In genomic region chr16:86554917-86555762, GRCh38 we compare ENCODE assay signal across 8 cellular contexts. TPM values are rescaled to one million over a fixed set of nuclear protein-coding genes. Genes with fewer than 3 reads are reported as not detected.
DNase-seq lines count a peak whose midpoint lies in the region; TF ChIP-seq lines count a peak whose summit lies in the region.

TSS of gene MTHFSD (minus strand) at chr16:86555235. CDS start at chr16:86555184, 51 bp downstream.

- POLR2A ChIA-PET in HEK293T (lab: Yijun Ruan, JAX), result interaction anchor here (0.7 to 1.5 kb wide), 4 partner anchors 15 to 489 kb away, joined by 3 read pairs; no protein-coding TSS in a partner anchor

- H3K4me3 Mint-ChIP-seq in activated naive CD4-positive, alpha-beta T cell treated with anti-CD3 and anti-CD28 coated beads for 36 hours, result peak within 1 kb of the TSS; percentile 92

- H3K27ac ChIP-seq in SK-N-MC (peak within 1 kb of the TSS; percentile 46; the same call in 1 of the 2 replicates), substantia nigra (ENCODE audit: low read depth, low read length, poor library complexity, severe bottlenecking) (peak within 1 kb of the TSS; percentile 73)

- H3K36me3 ChIP-seq in SK-N-MC (ENCODE audit: insufficient read depth, low read length), result no peaks in the 10 kb centered on the region

- peaks cover 11% of the 10 kb centered on the region for H3K4me1 Mint-ChIP-seq in activated naive CD4-positive, alpha-beta T cell treated with anti-CD3 and anti-CD28 coated beads for 36 hours (ENCODE audit: low read depth)

- no peaks in the 10 kb centered on the region for H3K9me3 ChIP-seq in SK-N-MC (ENCODE audit: low read depth, low read length)

- peaks cover 10% of the 10 kb centered on the region for H3K36me3 Mint-ChIP-seq in activated naive CD4-positive, alpha-beta T cell treated with anti-CD3 and anti-CD28 coated beads for 36 hours (ENCODE audit: low read depth)

- peaks cover 5% of the 10 kb centered on the region for H3K27me3 Mint-ChIP-seq in activated naive CD4-positive, alpha-beta T cell treated with anti-CD3 and anti-CD28 coated beads for 36 hours (ENCODE audit: low read depth)

- H3K9me3 Mint-ChIP-seq in activated naive CD4-positive, alpha-beta T cell treated with anti-CD3 and anti-CD28 coated beads for 36 hours, result no peaks in the 10 kb centered on the region

- intact Hi-C loops in activated naive CD4-positive, alpha-beta T cell treated with anti-CD3 and anti-CD28 coated beads for 36 hours (cut with micrococcal nuclease), result loop anchor here (10.0 kb wide), 1 partner anchor 940 kb away; the partner anchor contains the start of gene ZCCHC14

- peak; percentile 84 for DNase-seq in GM04504 (ENCODE audit: low read depth)
- DNase-seq in HEK293T (ENCODE audit: extremely low spot score), result peak; percentile 98
- DNase-seq in MV-4-11 (lab: John Stamatoyannopoulos, UW), result peak; percentile 79
- DNase-seq in SK-N-MC (ENCODE audit: low read depth, low spot score), result no peak
- DNase-seq in activated naive CD4-positive, alpha-beta T cell treated with anti-CD3 and anti-CD28 coated beads for 36 hours, result peak; percentile 95
- DNase-seq in germinal center (ENCODE audit: low spot score), result peak; percentile 97
- DNase-seq in nucleus accumbens (lab: John Stamatoyannopoulos, UW), result peak in 55 of 56 donors; percentile 18 to 96 (median 86)
- DNase-seq in substantia nigra (lab: John Stamatoyannopoulos, UW), result peak; percentile 34 to 96 (median 85)

- peak within 1 kb of the TSS; percentile 88 for H3K27ac Mint-ChIP-seq in activated naive CD4-positive, alpha-beta T cell treated with anti-CD3 and anti-CD28 coated beads for 36 hours

- CTCF ChIA-PET in HEK293T (lab: Yijun Ruan, JAX), result interaction anchor here (1.0 kb wide), 1 partner anchor 724 kb away, joined by 3 read pairs; no protein-coding TSS in a partner anchor
- CTCF ChIA-PET in activated naive CD4-positive, alpha-beta T cell treated with anti-CD3 and anti-CD28 coated beads for 36 hours (lab: Charles Lee), result interaction anchor here (0.9 to 1.0 kb wide), 2 partner anchors 9 to 319 kb away, joined by 3 to 5 read pairs; no protein-coding TSS in a partner anchor

- H3K9ac ChIP-seq in SK-N-MC (ENCODE audit: insufficient read length), result peak within 1 kb of the TSS; percentile 89

- peak within 1 kb of the TSS; percentile 81 for H3K4me3 ChIP-seq in SK-N-MC

TF ChIP-seq in HEK293T, 16 proteins besides CTCF, POLR2A, EP300 and RAD21:
- TF ChIP-seq ARNT (IDR thresholded peaks at IDR 0.05), result no peak
- TF ChIP-seq L3MBTL2 (conservative IDR thresholded peaks at IDR 0.05), result peak; percentile 82
- no peak for TF ChIP-seq TARDBP (IDR thresholded peaks at IDR 0.05)
- 0 out of 2 replicates have a peak, but pooled peaks have one; percentile 5 for TF ChIP-seq FOXM1 (IDR thresholded peaks at IDR 0.05; ENCODE audit: borderline replicate concordance)
- TF ChIP-seq SP1 (IDR thresholded peaks at IDR 0.05), result no peak

RNA-seq across cellular contexts. Expression of gene MTHFSD, which starts in this region (rescaled TPM):
- total RNA-seq in activated naive CD4-positive, alpha-beta T cell treated with anti-CD3 and anti-CD28 coated beads for 36 hours, result 10 to 100 TPM; 21.9 to 24.1 TPM
